In genomic region chr4:152103181-152103901, GRCh38 we compare ENCODE assay signal across 15 cellular contexts.
DNase-seq lines count a peak whose midpoint lies in the region; ATAC-seq and TF ChIP-seq lines count a peak whose summit lies in the region.
"Had no signal": no experiment of that assay in that cellular context is flagged by ENCODE, and none has a peak within 500 bp of the region (broad histone marks: within the 10 kb centered on the region; RNA-seq: fewer than 3 reads in every experiment).

No MANE protein-coding gene starts in this region.

- TF ChIP-seq CTCF in PC-3 (conservative IDR thresholded peaks at IDR 0.05; ENCODE audit: low read depth, low read length) (no peak), dorsolateral prefrontal cortex (IDR thresholded peaks at IDR 0.05 in 54 of 56, conservative IDR thresholded peaks at IDR 0.05 in 2 of 56; ENCODE audit: low read depth in 1 of 56, partially characterized antibody in 56 of 56) (no peak), upper lobe of right lung (IDR thresholded peaks at IDR 0.05) (no peak)

- CTCF ChIA-PET in activated naive CD4-positive, alpha-beta T cell treated with anti-CD3 and anti-CD28 coated beads for 36 hours (lab: Charles Lee), result no interaction called here
- CTCF ChIA-PET in PC-3 (lab: Charles Lee), result no interaction called here

- H3K9me3 Mint-ChIP-seq in activated naive CD4-positive, alpha-beta T cell treated with anti-CD3 and anti-CD28 coated beads for 36 hours, result no peaks in the 10 kb centered on the region
- no peaks in the 10 kb centered on the region for H3K9me3 Mint-ChIP-seq in stimulated activated effector memory CD8-positive, alpha-beta T cell treated with anti-CD3 and anti-CD28 coated beads, Interleukin-12 subunit alpha, Interleukin-12 subunit beta, amount 100 ng/mL, for 72 hours

- intact Hi-C loops in activated naive CD4-positive, alpha-beta T cell treated with anti-CD3 and anti-CD28 coated beads for 36 hours (cut with micrococcal nuclease), result loop anchor here (5.0 to 10.0 kb wide), 6 partner anchors 341 to 1071 kb away; partner anchors contain the start of genes FBXW7, GATB and RPS3A
- intact Hi-C loops in PC-3 (cut with micrococcal nuclease), result loop anchor here (10.0 kb wide), 2 partner anchors 179 to 251 kb away; no protein-coding TSS in a partner anchor
- intact Hi-C loops in dorsolateral prefrontal cortex (cut with DNase I), result loop anchor here (5.0 to 10.0 kb wide), 4 partner anchors 81 to 251 kb away; no protein-coding TSS in a partner anchor
- intact Hi-C loops in upper lobe of right lung (cut with DNase I), result no loop called here

- BruUV-seq in PC-3 (replicated peaks; lab: Mats Ljungman, UMichigan), result no TSS peak

- peak overlapping the region; percentile 61 for H3K27ac Mint-ChIP-seq in activated naive CD4-positive, alpha-beta T cell treated with anti-CD3 and anti-CD28 coated beads for 36 hours
- peak overlapping the region; percentile 94 for H3K27ac Mint-ChIP-seq in stimulated activated effector memory CD8-positive, alpha-beta T cell treated with anti-CD3 and anti-CD28 coated beads, Interleukin-12 subunit alpha, Interleukin-12 subunit beta, amount 100 ng/mL, for 72 hours

- ATAC-seq in PC-3, result no peak
- ATAC-seq in stimulated activated effector memory CD8-positive, alpha-beta T cell treated with anti-CD3 and anti-CD28 coated beads, Interleukin-12 subunit alpha, Interleukin-12 subunit beta, amount 100 ng/mL, for 72 hours, result no peak
- no peak for ATAC-seq in GM21825 (IDR thresholded peaks at IDR 0.05; ENCODE audit: unreplicated experiment)
- ATAC-seq in upper lobe of right lung, result no peak
- ATAC-seq: GM12878, mucosa of descending colon had no signal

- no peaks in the 10 kb centered on the region for H3K36me3 ChIP-seq in PC-3 (ENCODE audit: low read depth, low read length)
- no peaks in the 10 kb centered on the region for H3K36me3 ChIP-seq in upper lobe of right lung
- H3K36me3 ChIP-seq: Peyer's patch, transverse colon had no signal

- H3K4me3 ChIP-seq in PC-3 (ENCODE audit: low read length) (no peak overlapping the region), dorsolateral prefrontal cortex (no peak overlapping the region), upper lobe of right lung (no peak overlapping the region)
- H3K4me3 ChIP-seq: GM12878, mucosa of descending colon, Peyer's patch, transverse colon had no signal

- H3K4me3 Mint-ChIP-seq in activated naive CD4-positive, alpha-beta T cell treated with anti-CD3 and anti-CD28 coated beads for 36 hours, result no peak overlapping the region
- peak overlapping the region; percentile 68 for H3K4me3 Mint-ChIP-seq in stimulated activated effector memory CD8-positive, alpha-beta T cell treated with anti-CD3 and anti-CD28 coated beads, Interleukin-12 subunit alpha, Interleukin-12 subunit beta, amount 100 ng/mL, for 72 hours

- H3K9me3 ChIP-seq in PC-3 (ENCODE audit: low read length) (no peaks in the 10 kb centered on the region), upper lobe of right lung (no peaks in the 10 kb centered on the region)
- H3K9me3 ChIP-seq: mucosa of descending colon, Peyer's patch, transverse colon had no signal

- POLR2A ChIA-PET in PC-3 (lab: Charles Lee; ENCODE audit: unreplicated experiment), result no interaction called here

- H3K36me3 Mint-ChIP-seq in activated naive CD4-positive, alpha-beta T cell treated with anti-CD3 and anti-CD28 coated beads for 36 hours (ENCODE audit: low read depth), result no peaks in the 10 kb centered on the region
- no peaks in the 10 kb centered on the region for H3K36me3 Mint-ChIP-seq in stimulated activated effector memory CD8-positive, alpha-beta T cell treated with anti-CD3 and anti-CD28 coated beads, Interleukin-12 subunit alpha, Interleukin-12 subunit beta, amount 100 ng/mL, for 72 hours

- no peaks in the 10 kb centered on the region for H3K27me3 Mint-ChIP-seq in activated naive CD4-positive, alpha-beta T cell treated with anti-CD3 and anti-CD28 coated beads for 36 hours (ENCODE audit: low read depth)

- peaks cover 66% of the 10 kb centered on the region for H3K4me1 ChIP-seq in PC-3 (ENCODE audit: insufficient read depth, low read length)
- H3K4me1 ChIP-seq in upper lobe of right lung, result no peaks in the 10 kb centered on the region

- no peaks in the 10 kb centered on the region for H3K79me2 ChIP-seq in PC-3 (ENCODE audit: low read length)

- no peaks in the 10 kb centered on the region for H4K20me1 ChIP-seq in PC-3 (ENCODE audit: low read length)

- H3K4me1 Mint-ChIP-seq in activated naive CD4-positive, alpha-beta T cell treated with anti-CD3 and anti-CD28 coated beads for 36 hours (ENCODE audit: low read depth), result peaks cover 90% of the 10 kb centered on the region
- H3K4me1 Mint-ChIP-seq in stimulated activated effector memory CD8-positive, alpha-beta T cell treated with anti-CD3 and anti-CD28 coated beads, Interleukin-12 subunit alpha, Interleukin-12 subunit beta, amount 100 ng/mL, for 72 hours, result peaks cover 96% of the 10 kb centered on the region

- no peak overlapping the region for H3K9ac ChIP-seq in PC-3 (ENCODE audit: low read length)

- no peaks in the 10 kb centered on the region for H3K27me3 ChIP-seq in PC-3 (ENCODE audit: low read length)
- no peaks in the 10 kb centered on the region for H3K27me3 ChIP-seq in dorsolateral prefrontal cortex
- no peaks in the 10 kb centered on the region for H3K27me3 ChIP-seq in upper lobe of right lung
- H3K27me3 ChIP-seq: Peyer's patch, transverse colon had no signal

- no peaks in the 10 kb centered on the region for H3K9me2 ChIP-seq in PC-3 (replicated peaks; ENCODE audit: low read length)

- H2AFZ ChIP-seq in PC-3 (ENCODE audit: low read length), result no peak overlapping the region

- no peak for DNase-seq in activated naive CD4-positive, alpha-beta T cell treated with anti-CD3 and anti-CD28 coated beads for 36 hours
- no peak for DNase-seq in activated naive CD4-positive, alpha-beta T cell (lab: John Stamatoyannopoulos, UW)
- no peak for DNase-seq in PC-3
- no peak for DNase-seq in dorsolateral prefrontal cortex
- peak in 1 of 2 donors; percentile 42 for DNase-seq in stimulated activated effector memory CD8-positive, alpha-beta T cell treated with anti-CD3 and anti-CD28 coated beads, Interleukin-12 subunit alpha, Interleukin-12 subunit beta, amount 100 ng/mL, for 72 hours (ENCODE audit: low spot score in 2 of 2)
- no peak for DNase-seq in upper lobe of right lung
- no peak for DNase-seq in NCI-H226
- DNase-seq: erythroblast; mucosa of descending colon; NCI-H1092 treated with DMSO at 0.1 percent for 48 hours; Peyer's patch; stimulated activated CD4-positive, alpha-beta T cell treated with anti-CD3 and anti-CD28 coated beads, Interleukin-15, amount 100 ng/mL, for 24 hours; transverse colon had no signal

- H3F3A ChIP-seq in PC-3 (ENCODE audit: low read length, unreplicated experiment), result peaks cover 10% of the 10 kb centered on the region

- H3K27ac ChIP-seq in PC-3 (ENCODE audit: low read length) (peak overlapping the region; percentile 87), dorsolateral prefrontal cortex (peak overlapping the region in 58 of 59 donors; percentile 5 to 95 (median 83)), upper lobe of right lung (no peak overlapping the region)

- H3K4me2 ChIP-seq in PC-3 (ENCODE audit: low read length), result no peak overlapping the region; the same call in 1 of the 2 replicates
